Comparison of ENCODE assay signal across 25 cellular contexts in genomic region chr19:30314056-30314804, GRCh38. TPM values are rescaled to one million over a fixed set of nuclear protein-coding genes. Genes with fewer than 3 reads are reported as not detected.
DNase-seq lines count a peak whose midpoint lies in the region; ATAC-seq and TF ChIP-seq lines count a peak whose summit lies in the region.
"Had no signal": no experiment of that assay in that cellular context is flagged by ENCODE, and none has a peak within 500 bp of the region (broad histone marks: within the 10 kb centered on the region; RNA-seq: fewer than 3 reads in every experiment).

No MANE protein-coding gene starts in this region.

- H3K27ac ChIP-seq in right cardiac atrium (ENCODE audit: low read length) (no peak overlapping the region), coronary artery (no peak overlapping the region)
- H3K27ac ChIP-seq: Peyer's patch had no signal

- TF ChIP-seq CTCF in coronary artery (IDR thresholded peaks at IDR 0.05), result no peak

- no peak overlapping the region for H3K27ac Mint-ChIP-seq in T-helper 2 cell treated with Interferon-gamma antibody and Interleukin-4, amounts not matched to agents 5 μg/mL and 100 μg/mL, for 36 hours
- H3K27ac Mint-ChIP-seq: CD14-positive monocyte; CD8-positive, alpha-beta memory T cell had no signal

- ATAC-seq in right cardiac atrium (peak; percentile 14 to 30), Right ventricle myocardium inferior (no peak), HG02798 (IDR thresholded peaks at IDR 0.05; ENCODE audit: poor library complexity, unreplicated experiment) (no peak)
- ATAC-seq: K562 had no signal

- H3K4me3 Mint-ChIP-seq in T-helper 2 cell treated with Interferon-gamma antibody and Interleukin-4, amounts not matched to agents 5 μg/mL and 100 μg/mL, for 36 hours, result no peak overlapping the region
- H3K4me3 Mint-ChIP-seq: CD14-positive monocyte; CD8-positive, alpha-beta memory T cell had no signal

- H3K27me3 ChIP-seq in right cardiac atrium (ENCODE audit: control insufficient read depth, insufficient read depth), result no peaks in the 10 kb centered on the region
- H3K27me3 ChIP-seq: BE2C, MG63, Peyer's patch had no signal

- no peaks in the 10 kb centered on the region for H3K4me1 ChIP-seq in right cardiac atrium (ENCODE audit: control insufficient read depth, insufficient read depth, low read length)
- H3K4me1 ChIP-seq: BE2C, Peyer's patch had no signal

- WGBS in right cardiac atrium, result 78% methylated on average over 14 of the region's 14 CpGs

- no peaks in the 10 kb centered on the region for H3K27me3 Mint-ChIP-seq in T-helper 2 cell treated with Interferon-gamma antibody and Interleukin-4, amounts not matched to agents 5 μg/mL and 100 μg/mL, for 36 hours (ENCODE audit: low read depth)

- no peaks in the 10 kb centered on the region for H3K36me3 Mint-ChIP-seq in T-helper 2 cell treated with Interferon-gamma antibody and Interleukin-4, amounts not matched to agents 5 μg/mL and 100 μg/mL, for 36 hours (ENCODE audit: low read depth)
- H3K36me3 Mint-ChIP-seq: CD14-positive monocyte; CD8-positive, alpha-beta memory T cell had no signal

- DNase-seq in right cardiac atrium (peak in 1 of 3 donors; percentile 43), Right ventricle myocardium inferior (ENCODE audit: missing footprints) (no peak), coronary artery (ENCODE audit: low spot score) (peak; percentile 61), mesenteric fat pad (ENCODE audit: low spot score) (peak; percentile 88), activated T-cell treated with anti-CD3 and anti-CD28 coated beads for 4 hours (no peak)
- DNase-seq in T-helper 2 cell treated with Interferon-gamma antibody and Interleukin-4, amounts not matched to agents 5 μg/mL and 100 μg/mL, for 36 hours (ENCODE audit: low spot score), result no peak
- DNase-seq: 8988T; ACHN; BE2C; CD8-positive, alpha-beta memory T cell; DMS 273 treated with DMSO at 0.1 percent for 48 hours; DND-41; MG63; NCI-H1105 treated with DMSO at 0.1 percent for 48 hours; NCI-H1694; NCI-H2029 treated with DMSO at 0.1 percent for 48 hours; NCI-H526 treated with DMSO at 0.1 percent for 48 hours; OCI-M1; SK-N-SH had no signal

- H3K9me3 Mint-ChIP-seq in T-helper 2 cell treated with Interferon-gamma antibody and Interleukin-4, amounts not matched to agents 5 μg/mL and 100 μg/mL, for 36 hours, result peaks cover 4% of the 10 kb centered on the region

- no peak overlapping the region for H3K4me3 ChIP-seq in right cardiac atrium (ENCODE audit: low read length)
- no peak overlapping the region for H3K4me3 ChIP-seq in coronary artery
- H3K4me3 ChIP-seq: K562, MG63, Peyer's patch had no signal

- H3K9me3 ChIP-seq in right cardiac atrium (ENCODE audit: control insufficient read depth, low read length), result no peaks in the 10 kb centered on the region
- H3K9me3 ChIP-seq: BE2C, MG63, Peyer's patch, SK-N-SH had no signal

- intact Hi-C loops in right cardiac atrium (cut with DNase I), result no loop called here
- intact Hi-C loops in Right ventricle myocardium inferior (cut with DNase I), result no loop called here

- no peaks in the 10 kb centered on the region for H3K4me1 Mint-ChIP-seq in T-helper 2 cell treated with Interferon-gamma antibody and Interleukin-4, amounts not matched to agents 5 μg/mL and 100 μg/mL, for 36 hours (ENCODE audit: low read depth)
- H3K4me1 Mint-ChIP-seq: CD14-positive monocyte; CD8-positive, alpha-beta memory T cell had no signal

RNA-seq across cellular contexts. Expression of gene ZNF536, which starts 58.0 kb away (rescaled TPM):
- total RNA-seq in right cardiac atrium (1 to 10 TPM; 2.5 to 6.5 (median 5.0) TPM), Right ventricle myocardium inferior (2.2 TPM), mesenteric fat pad (not detected)
- polyA plus RNA-seq in right cardiac atrium, result 2.5 TPM
- total RNA-seq: CD8-positive, alpha-beta memory T cell; HT-29; K562; NCI-H460 had no signal
- polyA plus RNA-seq: CD14-positive monocyte; CD8-positive, alpha-beta memory T cell; K562 had no signal

Comparison
In these comparisons a context has a peak if more than half of its experiments do, and no peak if none do; other contexts are left out.
1. ATAC-seq: peak in right cardiac atrium (2 of 2); none in Right ventricle myocardium inferior (single experiment) and HG02798 (single experiment).
2. DNase-seq: peak in coronary artery (single experiment) and mesenteric fat pad (single experiment); none in Right ventricle myocardium inferior (single experiment), T-helper 2 cell treated with Interferon-gamma antibody and Interleukin-4, amounts not matched to agents 5 μg/mL and 100 μg/mL, for 36 hours (single experiment) and activated T-cell treated with anti-CD3 and anti-CD28 coated beads for 4 hours (single experiment).